In genomic region chr11:2825886-2826678, GRCh38 we compare ENCODE assay signal across 8 cellular contexts. TPM values are rescaled to one million over a fixed set of nuclear protein-coding genes. Genes with fewer than 3 reads are reported as not detected.
A peak's percentile ranks its signal among the peaks of the same experiment; 100 is the strongest.
DNase-seq lines count a peak whose midpoint lies in the region; ATAC-seq, FAIRE-seq and TF ChIP-seq lines count a peak whose summit lies in the region.

No MANE protein-coding gene starts in this region.

- TF ChIP-seq RAD21 in HepG2 (CRISPR knock-in tag; IDR thresholded peaks at IDR 0.05): no peak

- H3K79me2 ChIP-seq in mammary epithelial cell (ENCODE audit: insufficient read depth, low read length) (no peaks in the 10 kb centered on the region), HepG2 (ENCODE audit: insufficient read depth, low read length) (no peaks in the 10 kb centered on the region), Karpas-422 (ENCODE audit: low read length) (no peaks in the 10 kb centered on the region)

- H4K20me1 ChIP-seq in mammary epithelial cell (ENCODE audit: insufficient read depth, low read length): no peaks in the 10 kb centered on the region
- H4K20me1 ChIP-seq in HepG2 (ENCODE audit: insufficient read depth, low read length): no peaks in the 10 kb centered on the region
- H4K20me1 ChIP-seq in Karpas-422 (ENCODE audit: insufficient read depth, low read depth, low read length): no peaks in the 10 kb centered on the region

- BruUV-seq in mammary epithelial cell (replicated peaks; lab: Mats Ljungman, UMichigan): no TSS peak
- no TSS peak for BruUV-seq in HepG2 (replicated peaks; lab: Mats Ljungman, UMichigan)

- H3K4me3 ChIP-seq in mammary epithelial cell (replicated peaks in 1 of 3; ENCODE audit: insufficient read depth in 1 of 3, low read depth in 2 of 3, low read length in 3 of 3) (peak overlapping the region in 2 of 3 experiments; percentile 17 to 28), HepG2 (replicated peaks in 1 of 3; ENCODE audit: insufficient read depth in 1 of 3, low read depth in 2 of 3, low read length in 3 of 3) (no peak overlapping the region; a peak in 1 of 6 replicates), suprapubic skin (peak overlapping the region; percentile 26), Karpas-422 (ENCODE audit: low read length) (no peak overlapping the region)

- peak overlapping the region; percentile 39 for H3K9ac ChIP-seq in mammary epithelial cell (ENCODE audit: insufficient read depth, low read length)
- H3K9ac ChIP-seq in HepG2 (ENCODE audit: insufficient read depth, low read depth, low read length): no peak overlapping the region
- no peak overlapping the region for H3K9ac ChIP-seq in Karpas-422 (ENCODE audit: low read length)

- FAIRE-seq in HepG2 (lab: Jason Lieb, UNC): no peak

- TF ChIP-seq CTCF in mammary epithelial cell (conservative IDR thresholded peaks at IDR 0.05 in 1 of 2, IDR thresholded peaks at IDR 0.05 in 1 of 2; ENCODE audit: extremely low read depth in 1 of 2, insufficient read depth in 1 of 2, low read depth in 1 of 2, low read length in 2 of 2) (no peak), HepG2 (CRISPR knock-in tag; IDR thresholded peaks at IDR 0.05) (no peak), suprapubic skin (IDR thresholded peaks at IDR 0.05) (no peak)

- in situ Hi-C loops in mammary epithelial cell (cut with MboI; ENCODE audit: low sequenced_read_pairs in 2 of 2): no loop called here
- in situ Hi-C loops in HepG2 (cut with HindIII; ENCODE audit: extremely low pct_ligation_motif_present, low pct_unique_long_range_greater_than_20kb): no loop called here

- peak overlapping the region; percentile 63 for H3K27ac ChIP-seq in mammary epithelial cell (ENCODE audit: insufficient read depth, low read depth, low read length)
- no peak overlapping the region for H3K27ac ChIP-seq in HepG2 (ENCODE audit: extremely low read length, insufficient read depth, low read length)
- H3K27ac ChIP-seq in suprapubic skin: peak overlapping the region; percentile 82
- no peak overlapping the region for H3K27ac ChIP-seq in Karpas-422 (ENCODE audit: low read length)

- ATAC-seq in HepG2 (peak; percentile 45; the same call in 2 of the 3 replicates), HG02973 (IDR thresholded peaks at IDR 0.05; ENCODE audit: unreplicated experiment) (no peak), HG02571 (IDR thresholded peaks at IDR 0.05; ENCODE audit: unreplicated experiment) (no peak)

- CTCF ChIA-PET in mammary epithelial cell (lab: Charles Lee; ENCODE audit: low non-redundant PET) (no interaction called here), HepG2 (lab: Yijun Ruan, JAX; ENCODE audit: low intra/inter-chr PET ratio, low total read pairs) (no interaction called here)

- TF ChIP-seq EP300 in HepG2 (IDR thresholded peaks at IDR 0.05; ENCODE audit: low read depth in 2 of 2, low read length in 2 of 2) (no peak), HepG2 (CRISPR knock-in tag; IDR thresholded peaks at IDR 0.05; ENCODE audit: borderline replicate concordance) (no peak), suprapubic skin (IDR thresholded peaks at IDR 0.05) (no peak)

- POLR2A ChIA-PET in HepG2 (lab: Yijun Ruan, JAX): no interaction called here

- DNase-seq in M059J (ENCODE audit: low read depth) (peak; percentile 97), mammary epithelial cell (peak; percentile 89), HepG2 (ENCODE audit: low spot score) (peak; percentile 60), suprapubic skin (ENCODE audit: low spot score in 2 of 2) (peak; percentile 88 to 89), activated T-cell treated with anti-CD3 and anti-CD28 coated beads for 4 hours (no peak), Karpas-422 (no peak)

- no peaks in the 10 kb centered on the region for H3K36me3 ChIP-seq in mammary epithelial cell (ENCODE audit: insufficient read depth, low read length)
- no peaks in the 10 kb centered on the region for H3K36me3 ChIP-seq in HepG2 (replicated peaks in 1 of 2; ENCODE audit: control insufficient read depth in 1 of 2, insufficient read depth in 2 of 2, low read length in 2 of 2)
- no peaks in the 10 kb centered on the region for H3K36me3 ChIP-seq in suprapubic skin
- H3K36me3 ChIP-seq in Karpas-422 (ENCODE audit: insufficient read depth, low read length): no peaks in the 10 kb centered on the region

- WGBS in mammary epithelial cell (ENCODE audit: low coverage, missing lambda C conversion rate): 9% methylated on average over 9 of the region's 29 CpGs
- WGBS in HepG2 (ENCODE audit: low lambda C conversion rate): under 1% methylated on average over 13 of the region's 29 CpGs
- 15% methylated on average over 9 of the region's 29 CpGs for WGBS in suprapubic skin

- H3K9me3 ChIP-seq in mammary epithelial cell (replicated peaks; ENCODE audit: insufficient read depth, low read length) (peaks cover 21% of the 10 kb centered on the region), HepG2 (ENCODE audit: low read length) (peaks cover 29% of the 10 kb centered on the region), suprapubic skin (no peaks in the 10 kb centered on the region), Karpas-422 (ENCODE audit: low read length) (peaks cover 10% of the 10 kb centered on the region)

- H3K9me2 ChIP-seq in Karpas-422 (replicated peaks; ENCODE audit: insufficient read depth, low read length): no peaks in the 10 kb centered on the region

- TF ChIP-seq POLR2A in HepG2 (IDR thresholded peaks at IDR 0.05; ENCODE audit: insufficient read depth in 1 of 2, low read depth in 2 of 2, low read length in 2 of 2) (no peak), suprapubic skin (IDR thresholded peaks at IDR 0.05) (no peak)

- H3K4me2 ChIP-seq in mammary epithelial cell (ENCODE audit: insufficient read depth, low read depth, low read length) (peak overlapping the region; percentile 84), HepG2 (ENCODE audit: low read depth, low read length) (peak overlapping the region; percentile 3; the same call in 1 of the 2 replicates), Karpas-422 (ENCODE audit: low read depth, low read length, poor library complexity, severe bottlenecking) (no peak overlapping the region)

- intact Hi-C loops in mammary epithelial cell (cut with micrococcal nuclease): no loop called here
- intact Hi-C loops in HepG2 (cut with micrococcal nuclease; ENCODE audit: unreplicated experiment): no loop called here

- H2AFZ ChIP-seq in mammary epithelial cell (ENCODE audit: low read depth, low read length): peak overlapping the region; percentile 96
- no peak overlapping the region for H2AFZ ChIP-seq in HepG2 (ENCODE audit: low read length)
- no peak overlapping the region for H2AFZ ChIP-seq in Karpas-422 (ENCODE audit: low read length)

- dilution Hi-C loops in mammary epithelial cell (cut with HindIII; ENCODE audit: low sequenced_read_pairs): loop anchor here (5.0 kb wide), 1 partner anchor 59 kb away; no protein-coding TSS in a partner anchor

- H3K4me1 ChIP-seq in mammary epithelial cell (ENCODE audit: insufficient read depth, low read length) (peaks cover 21% of the 10 kb centered on the region), HepG2 (ENCODE audit: insufficient read depth, low read length) (peaks cover 10% of the 10 kb centered on the region), suprapubic skin (peaks cover 26% of the 10 kb centered on the region), Karpas-422 (ENCODE audit: low read length) (no peaks in the 10 kb centered on the region)

- H3K27me3 ChIP-seq in mammary epithelial cell (ENCODE audit: insufficient read depth, low read length) (no peaks in the 10 kb centered on the region), HepG2 (ENCODE audit: control insufficient read depth in 1 of 2, insufficient read depth in 2 of 2, low read length in 2 of 2) (peaks cover 1 to 74% of the 10 kb centered on the region in 2 experiments; a peak in 4 of 5 replicates), suprapubic skin (no peaks in the 10 kb centered on the region), Karpas-422 (ENCODE audit: low read length) (no peaks in the 10 kb centered on the region; the same call in 1 of the 2 replicates)

TF ChIP-seq in HepG2, 621 proteins besides CTCF, POLR2A, EP300 and RAD21 (continues in another document):
- no peak for TF ChIP-seq TIGD3 (CRISPR knock-in tag; IDR thresholded peaks at IDR 0.05; ENCODE audit: borderline replicate concordance)

RNA-seq across cellular contexts. Expression of gene CDKN1C, which starts 59.5 kb away (rescaled TPM):
- total RNA-seq in M059J (2014; rRNA removed; shearing (Covaris generic)): 4.4 and 6.2 TPM in 2 replicates
- total RNA-seq in mammary epithelial cell: under 1 TPM; 0.38 to 0.50 TPM
- 0.08 TPM for polyA plus RNA-seq in mammary epithelial cell
- not detected for polyA minus RNA-seq in mammary epithelial cell
- not detected in 2 replicates for total RNA-seq in HepG2 (2016; rRNA removed; fragmentation: Illumina TruSeq; extraction: Trizol)
- not detected in 2 replicates for total RNA-seq in HepG2 (2016; cell fraction: cytosol; rRNA removed; fragmentation: Illumina TruSeq; extraction: Trizol; ENCODE audit: low read depth)
- not detected in 2 replicates for total RNA-seq in HepG2 (2016; cell fraction: insoluble cytoplasmic fraction; rRNA removed; fragmentation: Illumina TruSeq; extraction: Trizol)
- not detected in 2 replicates for total RNA-seq in HepG2 (2016; cell fraction: membrane; rRNA removed; fragmentation: Illumina TruSeq; extraction: Trizol)
- total RNA-seq in HepG2 (2016; cell fraction: nucleus; rRNA removed; fragmentation: Illumina TruSeq; extraction: Trizol): not detected in 2 replicates
- polyA plus RNA-seq in HepG2 (2011; rRNA removed): not detected in 2 replicates
- polyA plus RNA-seq in HepG2 (2011; cell fraction: cytosol; rRNA removed): not detected in 2 replicates
- polyA plus RNA-seq in HepG2 (2011; cell fraction: nucleus; rRNA removed): 0.10 and 0.23 TPM in 2 replicates
- polyA plus RNA-seq in HepG2 (2012): not detected in 2 replicates
- not detected in 2 replicates for polyA plus RNA-seq in HepG2 (2016; cell fraction: cytosol; fragmentation: Illumina TruSeq; extraction: Trizol; ENCODE audit: low read depth)
- not detected in 2 replicates for polyA plus RNA-seq in HepG2 (2016; cell fraction: insoluble cytoplasmic fraction; fragmentation: Illumina TruSeq; extraction: Trizol; ENCODE audit: low read depth)
- polyA plus RNA-seq in HepG2 (2016; cell fraction: membrane; fragmentation: Illumina TruSeq; extraction: Trizol; ENCODE audit: low read depth): not detected in 2 replicates
- not detected in 2 replicates for polyA plus RNA-seq in HepG2 (2016; cell fraction: nucleus; fragmentation: Illumina TruSeq; extraction: Trizol; ENCODE audit: insufficient read depth, low read depth)
- 17.4 TPM in 1 of 2 replicates, not detected in the other for polyA minus RNA-seq in HepG2 (2011; rRNA and poly(A)+ RNA removed; ENCODE audit: low replicate concordance)
- polyA minus RNA-seq in HepG2 (2011; cell fraction: cytosol; rRNA and poly(A)+ RNA removed): 0.30 and 0.70 TPM in 2 replicates
- 0.52 TPM in 1 of 2 replicates, not detected in the other for polyA minus RNA-seq in HepG2 (2011; cell fraction: nucleus; rRNA and poly(A)+ RNA removed)
- total RNA-seq in suprapubic skin: 10 to 100 TPM; 14.3 to 50.9 (median 37.3) TPM
- total RNA-seq in Karpas-422 (2014; rRNA removed; shearing (Covaris generic); ENCODE audit: low replicate concordance): not detected in 2 replicates

Comparison
In these comparisons a context has a peak if more than half of its experiments do, and no peak if none do; other contexts are left out.
1. DNase-seq: peak in M059J (single experiment), mammary epithelial cell (single experiment), HepG2 (single experiment) and suprapubic skin (2 of 2); none in activated T-cell treated with anti-CD3 and anti-CD28 coated beads for 4 hours (single experiment) and Karpas-422 (single experiment).
2. H3K27ac ChIP-seq: peak in mammary epithelial cell (single experiment) and suprapubic skin (single experiment); none in HepG2 (single experiment) and Karpas-422 (single experiment).
3. H3K4me3 ChIP-seq: peak in mammary epithelial cell (2 of 3) and suprapubic skin (single experiment); none in HepG2 (0 of 3) and Karpas-422 (single experiment).